1 cellular context compared by ENCODE assay signal in the genomic region with DNA sequence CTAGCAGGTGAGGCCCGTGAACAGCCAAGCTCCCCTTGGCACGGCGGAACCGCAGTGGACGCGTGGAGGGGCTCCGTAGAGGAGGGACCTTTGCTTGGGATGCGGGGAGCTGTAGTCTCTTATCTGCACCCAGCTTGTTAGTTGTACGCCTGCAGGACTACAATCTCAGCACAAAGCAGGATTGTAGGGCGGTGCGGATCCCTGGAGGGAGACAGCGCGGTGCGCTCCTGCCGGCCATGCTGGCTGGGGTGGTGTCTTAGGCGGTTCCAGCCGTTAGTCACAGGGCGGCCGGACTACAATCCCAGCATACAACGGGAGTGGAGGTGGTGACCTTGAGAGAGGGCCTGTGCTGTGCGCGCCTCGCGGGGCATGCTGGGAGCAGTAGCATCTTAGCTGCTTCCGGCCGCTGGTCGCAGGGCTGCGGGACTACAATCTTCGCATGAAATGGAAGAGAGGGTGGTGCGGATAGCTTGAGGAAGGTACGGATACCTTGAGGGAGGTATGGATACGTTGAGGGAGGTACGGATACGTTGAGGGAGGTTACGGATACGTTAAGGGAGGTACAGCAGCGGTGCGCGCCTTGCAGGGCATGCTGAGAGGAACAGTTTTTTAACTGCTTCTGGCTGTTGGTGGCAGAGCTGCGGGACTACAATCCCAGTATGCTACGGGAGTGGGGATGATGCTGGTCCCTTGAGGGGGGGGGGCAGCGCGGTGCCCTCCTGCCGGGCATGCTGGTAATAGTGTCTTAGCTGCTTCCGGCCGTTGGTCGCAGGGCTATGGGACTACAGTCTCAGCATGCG.
A peak's percentile ranks its signal among the peaks of the same experiment; 100 is the strongest.
TF ChIP-seq lines count a peak whose summit lies in the region.

No MANE protein-coding gene starts in this region.

TF ChIP-seq in HepG2, 621 proteins besides CTCF, POLR2A, EP300 and RAD21 (continued from another document and continues in another):
- TF ChIP-seq, protein P1, sequence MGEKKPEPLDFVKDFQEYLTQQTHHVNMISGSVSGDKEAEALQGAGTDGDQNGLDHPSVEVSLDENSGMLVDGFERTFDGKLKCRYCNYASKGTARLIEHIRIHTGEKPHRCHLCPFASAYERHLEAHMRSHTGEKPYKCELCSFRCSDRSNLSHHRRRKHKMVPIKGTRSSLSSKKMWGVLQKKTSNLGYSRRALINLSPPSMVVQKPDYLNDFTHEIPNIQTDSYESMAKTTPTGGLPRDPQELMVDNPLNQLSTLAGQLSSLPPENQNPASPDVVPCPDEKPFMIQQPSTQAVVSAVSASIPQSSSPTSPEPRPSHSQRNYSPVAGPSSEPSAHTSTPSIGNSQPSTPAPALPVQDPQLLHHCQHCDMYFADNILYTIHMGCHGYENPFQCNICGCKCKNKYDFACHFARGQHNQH (CRISPR knock-in tag; IDR thresholded peaks at IDR 0.05) = 0 out of 2 replicates have a peak, but pooled peaks have one; percentile 39
- TF ChIP-seq KMT2A (CRISPR knock-in tag; IDR thresholded peaks at IDR 0.05) (peak; percentile 53), ARHGAP35 (CRISPR knock-in tag; IDR thresholded peaks at IDR 0.05; ENCODE audit: borderline replicate concordance) (no peak), ZNF382 (CRISPR knock-in tag; IDR thresholded peaks at IDR 0.05; ENCODE audit: borderline replicate concordance) (no peak), CBX1 (IDR thresholded peaks at IDR 0.05; ENCODE audit: low read depth) (peak; percentile 80), ZNF501 (CRISPR knock-in tag; IDR thresholded peaks at IDR 0.05) (peak; percentile 40; the same call in 1 of the 2 replicates), RXRB (CRISPR knock-in tag; IDR thresholded peaks at IDR 0.05; ENCODE audit: borderline replicate concordance) (peak; percentile 41; the same call in 1 of the 2 replicates), ASH2L (IDR thresholded peaks at IDR 0.05; ENCODE audit: insufficient read length, low read depth, low read length) (peak; percentile 74), ZFP36L1 (CRISPR knock-in tag; IDR thresholded peaks at IDR 0.05) (0 out of 2 replicates have a peak, but pooled peaks have one; percentile 45), AGO2 (optimal IDR thresholded peaks at IDR 0.05; ENCODE audit: low read depth, low read length) (no peak), ZNF629 (CRISPR knock-in tag; conservative IDR thresholded peaks at IDR 0.05) (no peak), HNRNPL (IDR thresholded peaks at IDR 0.05; ENCODE audit: low read depth, low read length) (0 out of 2 replicates have a peak, but pooled peaks have one; percentile 19), ZNF350 (CRISPR knock-in tag; IDR thresholded peaks at IDR 0.05; ENCODE audit: borderline replicate concordance, low read depth) (peak; percentile 77; the same call in 1 of the 2 replicates), ZNF121 (CRISPR knock-in tag; IDR thresholded peaks at IDR 0.05) (no peak), ZNF44 (CRISPR knock-in tag; IDR thresholded peaks at IDR 0.05) (peak; percentile 27; the same call in 1 of the 2 replicates), CC2D1A (CRISPR knock-in tag; IDR thresholded peaks at IDR 0.05) (no peak), ZNF354B (CRISPR knock-in tag; IDR thresholded peaks at IDR 0.05) (no peak), SPEN (CRISPR knock-in tag; IDR thresholded peaks at IDR 0.05; ENCODE audit: low read depth) (peak; percentile 91), ESRRA (CRISPR knock-in tag; IDR thresholded peaks at IDR 0.05; ENCODE audit: low read depth) (peak; percentile 88; the same call in 1 of the 2 replicates), MAZ (IDR thresholded peaks at IDR 0.05; ENCODE audit: borderline replicate concordance, low read depth, low read length) (no peak), MAZ (CRISPR knock-in tag; IDR thresholded peaks at IDR 0.05; ENCODE audit: low read depth) (0 out of 2 replicates have a peak, but pooled peaks have one; percentile 26), MXD4 (CRISPR knock-in tag; IDR thresholded peaks at IDR 0.05) (peak; percentile 71; the same call in 1 of the 2 replicates), SCMH1 (CRISPR knock-in tag; IDR thresholded peaks at IDR 0.05; ENCODE audit: borderline replicate concordance) (no peak), ZNF773 (CRISPR knock-in tag; IDR thresholded peaks at IDR 0.05; ENCODE audit: borderline replicate concordance) (no peak), ZNF589 (CRISPR knock-in tag; conservative IDR thresholded peaks at IDR 0.05) (peak; percentile 44; the same call in 1 of the 2 replicates), HDAC1 (CRISPR knock-in tag; IDR thresholded peaks at IDR 0.05) (peak; percentile 23; the same call in 1 of the 2 replicates), ZNF383 (CRISPR knock-in tag; IDR thresholded peaks at IDR 0.05; ENCODE audit: borderline replicate concordance) (no peak), NCOA1 (CRISPR knock-in tag; IDR thresholded peaks at IDR 0.05) (no peak), PITX1 (CRISPR knock-in tag; IDR thresholded peaks at IDR 0.05) (0 out of 2 replicates have a peak, but pooled peaks have one; percentile 58)
- TF ChIP-seq, protein P2, sequence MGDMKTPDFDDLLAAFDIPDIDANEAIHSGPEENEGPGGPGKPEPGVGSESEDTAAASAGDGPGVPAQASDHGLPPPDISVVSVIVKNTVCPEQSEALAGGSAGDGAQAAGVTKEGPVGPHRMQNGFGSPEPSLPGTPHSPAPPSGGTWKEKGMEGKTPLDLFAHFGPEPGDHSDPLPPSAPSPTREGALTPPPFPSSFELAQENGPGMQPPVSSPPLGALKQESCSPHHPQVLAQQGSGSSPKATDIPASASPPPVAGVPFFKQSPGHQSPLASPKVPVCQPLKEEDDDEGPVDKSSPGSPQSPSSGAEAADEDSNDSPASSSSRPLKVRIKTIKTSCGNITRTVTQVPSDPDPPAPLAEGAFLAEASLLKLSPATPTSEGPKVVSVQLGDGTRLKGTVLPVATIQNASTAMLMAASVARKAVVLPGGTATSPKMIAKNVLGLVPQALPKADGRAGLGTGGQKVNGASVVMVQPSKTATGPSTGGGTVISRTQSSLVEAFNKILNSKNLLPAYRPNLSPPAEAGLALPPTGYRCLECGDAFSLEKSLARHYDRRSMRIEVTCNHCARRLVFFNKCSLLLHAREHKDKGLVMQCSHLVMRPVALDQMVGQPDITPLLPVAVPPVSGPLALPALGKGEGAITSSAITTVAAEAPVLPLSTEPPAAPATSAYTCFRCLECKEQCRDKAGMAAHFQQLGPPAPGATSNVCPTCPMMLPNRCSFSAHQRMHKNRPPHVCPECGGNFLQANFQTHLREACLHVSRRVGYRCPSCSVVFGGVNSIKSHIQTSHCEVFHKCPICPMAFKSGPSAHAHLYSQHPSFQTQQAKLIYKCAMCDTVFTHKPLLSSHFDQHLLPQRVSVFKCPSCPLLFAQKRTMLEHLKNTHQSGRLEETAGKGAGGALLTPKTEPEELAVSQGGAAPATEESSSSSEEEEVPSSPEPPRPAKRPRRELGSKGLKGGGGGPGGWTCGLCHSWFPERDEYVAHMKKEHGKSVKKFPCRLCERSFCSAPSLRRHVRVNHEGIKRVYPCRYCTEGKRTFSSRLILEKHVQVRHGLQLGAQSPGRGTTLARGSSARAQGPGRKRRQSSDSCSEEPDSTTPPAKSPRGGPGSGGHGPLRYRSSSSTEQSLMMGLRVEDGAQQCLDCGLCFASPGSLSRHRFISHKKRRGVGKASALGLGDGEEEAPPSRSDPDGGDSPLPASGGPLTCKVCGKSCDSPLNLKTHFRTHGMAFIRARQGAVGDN (CRISPR knock-in tag; IDR thresholded peaks at IDR 0.05) = peak; percentile 86
- TF ChIP-seq, protein P3, sequence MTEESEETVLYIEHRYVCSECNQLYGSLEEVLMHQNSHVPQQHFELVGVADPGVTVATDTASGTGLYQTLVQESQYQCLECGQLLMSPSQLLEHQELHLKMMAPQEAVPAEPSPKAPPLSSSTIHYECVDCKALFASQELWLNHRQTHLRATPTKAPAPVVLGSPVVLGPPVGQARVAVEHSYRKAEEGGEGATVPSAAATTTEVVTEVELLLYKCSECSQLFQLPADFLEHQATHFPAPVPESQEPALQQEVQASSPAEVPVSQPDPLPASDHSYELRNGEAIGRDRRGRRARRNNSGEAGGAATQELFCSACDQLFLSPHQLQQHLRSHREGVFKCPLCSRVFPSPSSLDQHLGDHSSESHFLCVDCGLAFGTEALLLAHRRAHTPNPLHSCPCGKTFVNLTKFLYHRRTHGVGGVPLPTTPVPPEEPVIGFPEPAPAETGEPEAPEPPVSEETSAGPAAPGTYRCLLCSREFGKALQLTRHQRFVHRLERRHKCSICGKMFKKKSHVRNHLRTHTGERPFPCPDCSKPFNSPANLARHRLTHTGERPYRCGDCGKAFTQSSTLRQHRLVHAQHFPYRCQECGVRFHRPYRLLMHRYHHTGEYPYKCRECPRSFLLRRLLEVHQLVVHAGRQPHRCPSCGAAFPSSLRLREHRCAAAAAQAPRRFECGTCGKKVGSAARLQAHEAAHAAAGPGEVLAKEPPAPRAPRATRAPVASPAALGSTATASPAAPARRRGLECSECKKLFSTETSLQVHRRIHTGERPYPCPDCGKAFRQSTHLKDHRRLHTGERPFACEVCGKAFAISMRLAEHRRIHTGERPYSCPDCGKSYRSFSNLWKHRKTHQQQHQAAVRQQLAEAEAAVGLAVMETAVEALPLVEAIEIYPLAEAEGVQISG (CRISPR knock-in tag; IDR thresholded peaks at IDR 0.05) = peak; percentile 85
- TF ChIP-seq, protein P4, sequence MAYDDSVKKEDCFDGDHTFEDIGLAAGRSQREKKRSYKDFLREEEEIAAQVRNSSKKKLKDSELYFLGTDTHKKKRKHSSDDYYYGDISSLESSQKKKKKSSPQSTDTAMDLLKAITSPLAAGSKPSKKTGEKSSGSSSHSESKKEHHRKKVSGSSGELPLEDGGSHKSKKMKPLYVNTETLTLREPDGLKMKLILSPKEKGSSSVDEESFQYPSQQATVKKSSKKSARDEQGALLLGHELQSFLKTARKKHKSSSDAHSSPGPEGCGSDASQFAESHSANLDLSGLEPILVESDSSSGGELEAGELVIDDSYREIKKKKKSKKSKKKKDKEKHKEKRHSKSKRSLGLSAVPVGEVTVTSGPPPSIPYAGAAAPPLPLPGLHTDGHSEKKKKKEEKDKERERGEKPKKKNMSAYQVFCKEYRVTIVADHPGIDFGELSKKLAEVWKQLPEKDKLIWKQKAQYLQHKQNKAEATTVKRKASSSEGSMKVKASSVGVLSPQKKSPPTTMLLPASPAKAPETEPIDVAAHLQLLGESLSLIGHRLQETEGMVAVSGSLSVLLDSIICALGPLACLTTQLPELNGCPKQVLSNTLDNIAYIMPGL (CRISPR knock-in tag; IDR thresholded peaks at IDR 0.05; ENCODE audit: borderline replicate concordance in 1 of 2, low read depth in 1 of 2) = peak in 1 of 2 experiments; percentile 48; a peak in 1 of 4 replicates
- TF ChIP-seq, protein P5, sequence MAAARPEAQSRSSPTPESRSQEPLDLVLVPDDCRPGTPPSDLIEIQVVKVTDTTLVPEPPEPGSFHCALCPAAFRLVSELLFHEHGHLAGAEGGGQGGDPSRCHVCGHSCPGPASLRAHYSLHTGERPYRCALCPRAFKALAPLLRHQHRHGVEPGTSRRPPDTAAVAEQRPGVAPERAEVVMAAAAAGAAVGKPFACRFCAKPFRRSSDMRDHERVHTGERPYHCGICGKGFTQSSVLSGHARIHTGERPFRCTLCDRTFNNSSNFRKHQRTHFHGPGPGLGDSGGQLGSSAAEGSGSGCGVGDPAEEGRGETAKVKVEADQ (CRISPR knock-in tag; IDR thresholded peaks at IDR 0.05; ENCODE audit: borderline replicate concordance) = no peak
- TF ChIP-seq, protein P6, sequence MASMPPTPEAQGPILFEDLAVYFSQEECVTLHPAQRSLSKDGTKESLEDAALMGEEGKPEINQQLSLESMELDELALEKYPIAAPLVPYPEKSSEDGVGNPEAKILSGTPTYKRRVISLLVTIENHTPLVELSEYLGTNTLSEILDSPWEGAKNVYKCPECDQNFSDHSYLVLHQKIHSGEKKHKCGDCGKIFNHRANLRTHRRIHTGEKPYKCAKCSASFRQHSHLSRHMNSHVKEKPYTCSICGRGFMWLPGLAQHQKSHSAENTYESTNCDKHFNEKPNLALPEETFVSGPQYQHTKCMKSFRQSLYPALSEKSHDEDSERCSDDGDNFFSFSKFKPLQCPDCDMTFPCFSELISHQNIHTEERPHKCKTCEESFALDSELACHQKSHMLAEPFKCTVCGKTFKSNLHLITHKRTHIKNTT (CRISPR knock-in tag; IDR thresholded peaks at IDR 0.05) = no peak
- TF ChIP-seq, protein P7, sequence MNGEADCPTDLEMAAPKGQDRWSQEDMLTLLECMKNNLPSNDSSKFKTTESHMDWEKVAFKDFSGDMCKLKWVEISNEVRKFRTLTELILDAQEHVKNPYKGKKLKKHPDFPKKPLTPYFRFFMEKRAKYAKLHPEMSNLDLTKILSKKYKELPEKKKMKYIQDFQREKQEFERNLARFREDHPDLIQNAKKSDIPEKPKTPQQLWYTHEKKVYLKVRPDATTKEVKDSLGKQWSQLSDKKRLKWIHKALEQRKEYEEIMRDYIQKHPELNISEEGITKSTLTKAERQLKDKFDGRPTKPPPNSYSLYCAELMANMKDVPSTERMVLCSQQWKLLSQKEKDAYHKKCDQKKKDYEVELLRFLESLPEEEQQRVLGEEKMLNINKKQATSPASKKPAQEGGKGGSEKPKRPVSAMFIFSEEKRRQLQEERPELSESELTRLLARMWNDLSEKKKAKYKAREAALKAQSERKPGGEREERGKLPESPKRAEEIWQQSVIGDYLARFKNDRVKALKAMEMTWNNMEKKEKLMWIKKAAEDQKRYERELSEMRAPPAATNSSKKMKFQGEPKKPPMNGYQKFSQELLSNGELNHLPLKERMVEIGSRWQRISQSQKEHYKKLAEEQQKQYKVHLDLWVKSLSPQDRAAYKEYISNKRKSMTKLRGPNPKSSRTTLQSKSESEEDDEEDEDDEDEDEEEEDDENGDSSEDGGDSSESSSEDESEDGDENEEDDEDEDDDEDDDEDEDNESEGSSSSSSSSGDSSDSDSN (CRISPR knock-in tag; IDR thresholded peaks at IDR 0.05) = peak; percentile 47; the same call in 1 of the 2 replicates
- TF ChIP-seq, protein P8, sequence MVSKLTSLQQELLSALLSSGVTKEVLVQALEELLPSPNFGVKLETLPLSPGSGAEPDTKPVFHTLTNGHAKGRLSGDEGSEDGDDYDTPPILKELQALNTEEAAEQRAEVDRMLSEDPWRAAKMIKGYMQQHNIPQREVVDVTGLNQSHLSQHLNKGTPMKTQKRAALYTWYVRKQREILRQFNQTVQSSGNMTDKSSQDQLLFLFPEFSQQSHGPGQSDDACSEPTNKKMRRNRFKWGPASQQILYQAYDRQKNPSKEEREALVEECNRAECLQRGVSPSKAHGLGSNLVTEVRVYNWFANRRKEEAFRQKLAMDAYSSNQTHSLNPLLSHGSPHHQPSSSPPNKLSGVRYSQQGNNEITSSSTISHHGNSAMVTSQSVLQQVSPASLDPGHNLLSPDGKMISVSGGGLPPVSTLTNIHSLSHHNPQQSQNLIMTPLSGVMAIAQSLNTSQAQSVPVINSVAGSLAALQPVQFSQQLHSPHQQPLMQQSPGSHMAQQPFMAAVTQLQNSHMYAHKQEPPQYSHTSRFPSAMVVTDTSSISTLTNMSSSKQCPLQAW (CRISPR knock-in tag; IDR thresholded peaks at IDR 0.05) = peak; percentile 52; the same call in 1 of the 2 replicates
- TF ChIP-seq, protein P9, sequence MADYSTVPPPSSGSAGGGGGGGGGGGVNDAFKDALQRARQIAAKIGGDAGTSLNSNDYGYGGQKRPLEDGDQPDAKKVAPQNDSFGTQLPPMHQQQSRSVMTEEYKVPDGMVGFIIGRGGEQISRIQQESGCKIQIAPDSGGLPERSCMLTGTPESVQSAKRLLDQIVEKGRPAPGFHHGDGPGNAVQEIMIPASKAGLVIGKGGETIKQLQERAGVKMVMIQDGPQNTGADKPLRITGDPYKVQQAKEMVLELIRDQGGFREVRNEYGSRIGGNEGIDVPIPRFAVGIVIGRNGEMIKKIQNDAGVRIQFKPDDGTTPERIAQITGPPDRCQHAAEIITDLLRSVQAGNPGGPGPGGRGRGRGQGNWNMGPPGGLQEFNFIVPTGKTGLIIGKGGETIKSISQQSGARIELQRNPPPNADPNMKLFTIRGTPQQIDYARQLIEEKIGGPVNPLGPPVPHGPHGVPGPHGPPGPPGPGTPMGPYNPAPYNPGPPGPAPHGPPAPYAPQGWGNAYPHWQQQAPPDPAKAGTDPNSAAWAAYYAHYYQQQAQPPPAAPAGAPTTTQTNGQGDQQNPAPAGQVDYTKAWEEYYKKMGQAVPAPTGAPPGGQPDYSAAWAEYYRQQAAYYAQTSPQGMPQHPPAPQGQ (CRISPR knock-in tag; IDR thresholded peaks at IDR 0.05; ENCODE audit: borderline replicate concordance) = no peak
